ENCODE assay signal across 34 cellular contexts in the genomic region with DNA sequence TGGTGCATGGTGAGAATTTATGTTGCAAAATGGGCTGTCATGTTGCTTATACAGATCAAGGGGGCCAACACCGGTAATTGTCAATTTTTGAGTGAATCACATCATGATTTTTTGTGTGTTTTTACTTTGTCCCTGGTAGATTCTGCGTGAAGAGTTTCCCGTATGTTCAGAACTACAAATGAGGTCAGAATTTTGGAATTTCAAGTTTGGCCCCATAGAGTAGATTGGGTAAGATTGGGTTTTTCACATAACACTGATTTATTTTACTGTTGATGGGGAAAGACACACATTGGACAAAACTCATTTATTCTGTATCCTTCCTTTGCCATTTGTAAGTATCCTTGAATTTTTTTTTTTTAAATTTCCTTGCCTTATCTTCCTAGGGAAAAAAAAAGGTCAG.
"Had no signal": no experiment of that assay in that cellular context is flagged by ENCODE, and none has a peak within 500 bp of the region (broad histone marks: within the 10 kb centered on the region; RNA-seq: fewer than 3 reads in every experiment).

No MANE protein-coding gene starts in this region.

- H3K4me1 ChIP-seq: body of pancreas, colonic mucosa had no signal

- H3K4me3 Mint-ChIP-seq: activated CD4-positive, alpha-beta memory T cell treated with anti-CD3 and anti-CD28 coated beads for 36 hours; activated CD4-positive, alpha-beta T cell treated with anti-CD3 and anti-CD28 coated beads for 36 hours; activated CD4-positive, alpha-beta T cell treated with anti-CD3 and anti-CD28 coated beads, Interleukin-2, amount 10 ng/mL, durations not matched to agents 24 days and 14 days; activated CD8-positive, alpha-beta memory T cell treated with anti-CD3 and anti-CD28 coated beads, Interleukin-2, amount 10 ng/mL, durations not matched to agents 7 days and 5 days; activated CD8-positive, alpha-beta T cell treated with anti-CD3 and anti-CD28 coated beads, Interleukin-2, amount 10 ng/mL, durations not matched to agents 7 days and 5 days; activated naive CD4-positive, alpha-beta T cell treated with anti-CD3 and anti-CD28 coated beads for 36 hours; activated naive CD4-positive, alpha-beta T cell treated with anti-CD3 and anti-CD28 coated beads, Interleukin-2, amount 50 U/mL, for 24 hours; activated naive CD8-positive, alpha-beta T cell treated with anti-CD3 and anti-CD28 coated beads, Interleukin-2, amount 10 ng/mL, durations not matched to agents 7 days and 5 days; activated T-helper 1 cell treated with anti-CD3 and anti-CD28 coated beads, Interleukin-12 subunit alpha, Interleukin-12 subunit beta, Interleukin-2, Interleukin-4 antibody, amounts not matched to agents 30 ng/mL and 10 ng/mL and 1 ng/mL, durations not matched to agents 14 hours and 24 hours and 36 hours; T-helper 17 cell; T-helper 2 cell treated with Interferon-gamma antibody and Interleukin-4, amounts not matched to agents 5 μg/mL and 100 μg/mL, for 36 hours had no signal

- H3K4me3 ChIP-seq: body of pancreas, colonic mucosa, heart left ventricle had no signal

- H3K27me3 ChIP-seq: body of pancreas, colonic mucosa, heart left ventricle had no signal

- H3K9me3 ChIP-seq: body of pancreas, colonic mucosa had no signal

- H3K27ac ChIP-seq: body of pancreas, colonic mucosa, epithelial cell of prostate, heart left ventricle had no signal

- ATAC-seq: activated CD4-positive, alpha-beta T cell treated with anti-CD3 and anti-CD28 coated beads for 36 hours; activated CD8-positive, alpha-beta memory T cell treated with anti-CD3 and anti-CD28 coated beads, Interleukin-2, amount 10 ng/mL, durations not matched to agents 7 days and 5 days; activated CD8-positive, alpha-beta T cell treated with anti-CD3 and anti-CD28 coated beads, Interleukin-2, amount 10 ng/mL, durations not matched to agents 7 days and 5 days; body of pancreas; heart left ventricle; T-helper 17 cell had no signal

- H3K4me1 Mint-ChIP-seq: activated CD4-positive, alpha-beta T cell treated with anti-CD3 and anti-CD28 coated beads for 36 hours; activated CD4-positive, alpha-beta T cell treated with anti-CD3 and anti-CD28 coated beads, Interleukin-2, amount 10 ng/mL, durations not matched to agents 24 days and 14 days; activated CD8-positive, alpha-beta memory T cell treated with anti-CD3 and anti-CD28 coated beads, Interleukin-2, amount 10 ng/mL, durations not matched to agents 7 days and 5 days; activated naive CD4-positive, alpha-beta T cell treated with anti-CD3 and anti-CD28 coated beads, Interleukin-2, amount 50 U/mL, for 24 hours; activated naive CD8-positive, alpha-beta T cell treated with anti-CD3 and anti-CD28 coated beads, Interleukin-2, amount 10 ng/mL, durations not matched to agents 7 days and 5 days; T-helper 17 cell had no signal

- FAIRE-seq: endometrium, endothelial cell of umbilical vein, frontal cortex had no signal

- H3K36me3 ChIP-seq: colonic mucosa, heart left ventricle had no signal

- H3K27me3 Mint-ChIP-seq: activated CD4-positive, alpha-beta memory T cell treated with anti-CD3 and anti-CD28 coated beads for 36 hours; activated CD4-positive, alpha-beta T cell treated with anti-CD3 and anti-CD28 coated beads for 36 hours; activated CD4-positive, alpha-beta T cell treated with anti-CD3 and anti-CD28 coated beads, Interleukin-2, amount 10 ng/mL, durations not matched to agents 24 days and 14 days; activated CD8-positive, alpha-beta memory T cell treated with anti-CD3 and anti-CD28 coated beads, Interleukin-2, amount 10 ng/mL, durations not matched to agents 7 days and 5 days; activated naive CD8-positive, alpha-beta T cell treated with anti-CD3 and anti-CD28 coated beads, Interleukin-2, amount 10 ng/mL, durations not matched to agents 7 days and 5 days; T-helper 17 cell had no signal

- H3K27ac Mint-ChIP-seq: activated CD4-positive, alpha-beta memory T cell treated with anti-CD3 and anti-CD28 coated beads for 36 hours; activated CD4-positive, alpha-beta T cell treated with anti-CD3 and anti-CD28 coated beads for 36 hours; activated CD4-positive, alpha-beta T cell treated with anti-CD3 and anti-CD28 coated beads, Interleukin-2, amount 10 ng/mL, durations not matched to agents 24 days and 14 days; activated CD8-positive, alpha-beta memory T cell treated with anti-CD3 and anti-CD28 coated beads, Interleukin-2, amount 10 ng/mL, durations not matched to agents 7 days and 5 days; activated CD8-positive, alpha-beta T cell treated with anti-CD3 and anti-CD28 coated beads, Interleukin-2, amount 10 ng/mL, durations not matched to agents 7 days and 5 days; activated naive CD4-positive, alpha-beta T cell treated with anti-CD3 and anti-CD28 coated beads for 36 hours; activated naive CD4-positive, alpha-beta T cell treated with anti-CD3 and anti-CD28 coated beads, Interleukin-2, amount 50 U/mL, for 24 hours; activated naive CD8-positive, alpha-beta T cell treated with anti-CD3 and anti-CD28 coated beads, Interleukin-2, amount 10 ng/mL, durations not matched to agents 7 days and 5 days; activated T-helper 1 cell treated with anti-CD3 and anti-CD28 coated beads, Interleukin-12 subunit alpha, Interleukin-12 subunit beta, Interleukin-2, Interleukin-4 antibody, amounts not matched to agents 30 ng/mL and 10 ng/mL and 1 ng/mL, durations not matched to agents 14 hours and 24 hours and 36 hours; activated T-helper 2 cell treated with anti-CD3 and anti-CD28 coated beads, Interferon-gamma antibody, Interleukin-2, Interleukin-4, amounts not matched to agents 10 μg/mL and 5 μg/mL and 100 μg/mL, durations not matched to agents 14 hours and 24 hours and 36 hours; T-helper 17 cell; T-helper 2 cell treated with Interferon-gamma antibody and Interleukin-4, amounts not matched to agents 5 μg/mL and 100 μg/mL, for 36 hours had no signal

- H3K9me3 Mint-ChIP-seq: activated CD4-positive, alpha-beta T cell treated with anti-CD3 and anti-CD28 coated beads, Interleukin-2, amount 10 ng/mL, durations not matched to agents 24 days and 14 days; activated naive CD4-positive, alpha-beta T cell treated with anti-CD3 and anti-CD28 coated beads, Interleukin-2, amount 50 U/mL, for 24 hours; activated naive CD8-positive, alpha-beta T cell treated with anti-CD3 and anti-CD28 coated beads, Interleukin-2, amount 10 ng/mL, durations not matched to agents 7 days and 5 days; activated T-helper 1 cell treated with anti-CD3 and anti-CD28 coated beads, Interleukin-12 subunit alpha, Interleukin-12 subunit beta, Interleukin-2, Interleukin-4 antibody, amounts not matched to agents 30 ng/mL and 10 ng/mL and 1 ng/mL, durations not matched to agents 14 hours and 24 hours and 36 hours; activated T-helper 2 cell treated with anti-CD3 and anti-CD28 coated beads, Interferon-gamma antibody, Interleukin-2, Interleukin-4, amounts not matched to agents 10 μg/mL and 5 μg/mL and 100 μg/mL, durations not matched to agents 14 hours and 24 hours and 36 hours; T-helper 2 cell treated with Interferon-gamma antibody and Interleukin-4, amounts not matched to agents 5 μg/mL and 100 μg/mL, for 36 hours had no signal

- H3K36me3 Mint-ChIP-seq: activated CD4-positive, alpha-beta memory T cell treated with anti-CD3 and anti-CD28 coated beads for 36 hours; activated CD8-positive, alpha-beta memory T cell treated with anti-CD3 and anti-CD28 coated beads, Interleukin-2, amount 10 ng/mL, durations not matched to agents 7 days and 5 days; activated naive CD4-positive, alpha-beta T cell treated with anti-CD3 and anti-CD28 coated beads, Interleukin-2, amount 50 U/mL, for 24 hours; activated naive CD8-positive, alpha-beta T cell treated with anti-CD3 and anti-CD28 coated beads, Interleukin-2, amount 10 ng/mL, durations not matched to agents 7 days and 5 days had no signal

- DNase-seq: activated CD4-positive, alpha-beta memory T cell treated with anti-CD3 and anti-CD28 coated beads for 36 hours; activated CD4-positive, alpha-beta T cell treated with anti-CD3 and anti-CD28 coated beads for 36 hours; activated CD4-positive, alpha-beta T cell treated with anti-CD3 and anti-CD28 coated beads, Interleukin-2, amount 10 ng/mL, durations not matched to agents 24 days and 14 days; activated CD4-positive, CD25-positive, alpha-beta regulatory T cell; activated CD4-positive, CD25-positive, alpha-beta regulatory T cell treated with anti-CD3 and anti-CD28 coated beads, Interleukin-2, amount 50 U/mL, for 72 hours; activated CD8-positive, alpha-beta memory T cell treated with anti-CD3 and anti-CD28 coated beads, Interleukin-2, amount 10 ng/mL, durations not matched to agents 7 days and 5 days; activated CD8-positive, alpha-beta memory T cell treated with anti-CD3 and anti-CD28 coated beads, Interleukin-2, amount 50 U/mL, for 4 hours; activated CD8-positive, alpha-beta T cell treated with anti-CD3 and anti-CD28 coated beads, Interleukin-2, amount 10 ng/mL, durations not matched to agents 7 days and 5 days; activated effector memory CD4-positive, alpha-beta T cell treated with anti-CD3 and anti-CD28 coated beads, Interleukin-2, amount 50 U/mL, for 16 hours; activated naive CD4-positive, alpha-beta T cell treated with anti-CD3 and anti-CD28 coated beads for 36 hours; activated naive CD8-positive, alpha-beta T cell treated with anti-CD3 and anti-CD28 coated beads, Interleukin-2, amount 10 ng/mL, durations not matched to agents 7 days and 5 days; activated T-cell treated with anti-CD3 and anti-CD28 coated beads, Interleukin-2, amount 50 U/mL, for 1 hour; activated T-cell treated with anti-CD3 and anti-CD28 coated beads, Interleukin-2, amount 50 U/mL, for 48 hours; amniotic stem cell; anterior cingulate cortex; body of pancreas; caudate nucleus; colonic mucosa; effector CD8-positive, alpha-beta T cell; foreskin fibroblast; glutamatergic neuron; heart left ventricle; hypothalamus; T-helper 1 cell; T-helper 17 cell; T1000 had no signal
